ENCODE assay signal across 16 cellular contexts in the genomic region with DNA sequence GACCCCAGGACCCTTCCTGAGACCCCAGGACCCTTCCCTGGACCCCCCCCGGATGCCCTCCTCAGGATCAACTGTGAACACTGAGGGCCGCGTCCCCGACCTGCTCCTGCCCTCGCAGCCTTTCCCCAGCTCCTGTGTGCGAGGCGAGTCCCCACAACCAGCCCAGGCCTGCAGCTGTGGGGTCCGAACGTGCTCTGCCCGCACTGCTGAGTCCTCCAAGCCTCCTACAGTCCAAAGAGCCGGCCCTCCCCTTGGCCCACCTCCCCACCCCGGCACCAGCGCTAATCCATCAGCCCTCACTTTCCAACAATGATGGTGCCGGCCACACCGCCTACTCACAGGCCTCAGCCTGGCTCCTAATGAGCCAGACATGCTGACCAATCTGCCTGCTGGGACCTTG.
"Had no signal": no experiment of that assay in that cellular context is flagged by ENCODE, and none has a peak within 500 bp of the region (broad histone marks: within the 10 kb centered on the region; RNA-seq: fewer than 3 reads in every experiment).

No MANE protein-coding gene starts in this region.

- H3K4me3 ChIP-seq: ascending aorta, esophagus muscularis mucosa, hepatocyte, lung, pancreas, tibial artery, vagina had no signal

- H3K27me3 ChIP-seq: ascending aorta, esophagus muscularis mucosa, hepatocyte, pancreas, tibial artery, vagina had no signal

- H2AFZ ChIP-seq: hepatocyte had no signal

- H3K27ac Mint-ChIP-seq: activated CD4-positive, alpha-beta memory T cell treated with anti-CD3 and anti-CD28 coated beads for 36 hours; activated CD4-positive, alpha-beta T cell treated with anti-CD3 and anti-CD28 coated beads for 36 hours; activated T-helper 1 cell treated with anti-CD3 and anti-CD28 coated beads, Interleukin-12 subunit alpha, Interleukin-12 subunit beta, Interleukin-2, Interleukin-4 antibody, amounts not matched to agents 30 ng/mL and 10 ng/mL and 1 ng/mL, durations not matched to agents 14 hours and 24 hours and 36 hours had no signal

- H3K27ac ChIP-seq: ascending aorta, esophagus muscularis mucosa, hepatocyte, pancreas, tibial artery, vagina, WERI-Rb-1 had no signal

- H3K4me1 Mint-ChIP-seq: activated CD4-positive, alpha-beta T cell treated with anti-CD3 and anti-CD28 coated beads for 36 hours had no signal

- H3K79me2 ChIP-seq: hepatocyte had no signal

- H3K4me2 ChIP-seq: hepatocyte had no signal

- FAIRE-seq: pancreas had no signal

- DNase-seq: activated CD4-positive, alpha-beta memory T cell treated with anti-CD3 and anti-CD28 coated beads for 36 hours; activated CD4-positive, alpha-beta T cell treated with anti-CD3 and anti-CD28 coated beads for 36 hours; activated CD8-positive, alpha-beta memory T cell treated with anti-CD3 and anti-CD28 coated beads, Interleukin-2, amount 50 U/mL, for 48 hours; islet precursor cell; midbrain; pancreas; stimulated activated CD4-positive, alpha-beta T cell treated with anti-CD3 and anti-CD28 coated beads, Interleukin-1b, Interleukin-23, amount 100 ng/mL, for 48 hours; T-helper 1 cell; tibial artery; WERI-Rb-1 had no signal

- H3K27me3 Mint-ChIP-seq: activated CD4-positive, alpha-beta memory T cell treated with anti-CD3 and anti-CD28 coated beads for 36 hours; activated CD4-positive, alpha-beta T cell treated with anti-CD3 and anti-CD28 coated beads for 36 hours had no signal

- H3K9me3 Mint-ChIP-seq: activated CD4-positive, alpha-beta memory T cell treated with anti-CD3 and anti-CD28 coated beads for 36 hours; activated T-helper 1 cell treated with anti-CD3 and anti-CD28 coated beads, Interleukin-12 subunit alpha, Interleukin-12 subunit beta, Interleukin-2, Interleukin-4 antibody, amounts not matched to agents 30 ng/mL and 10 ng/mL and 1 ng/mL, durations not matched to agents 14 hours and 24 hours and 36 hours had no signal

- H3K9me3 ChIP-seq: ascending aorta, esophagus muscularis mucosa, pancreas, tibial artery, vagina had no signal

- H3K4me3 Mint-ChIP-seq: activated CD4-positive, alpha-beta memory T cell treated with anti-CD3 and anti-CD28 coated beads for 36 hours; activated CD4-positive, alpha-beta T cell treated with anti-CD3 and anti-CD28 coated beads for 36 hours; activated T-helper 1 cell treated with anti-CD3 and anti-CD28 coated beads, Interleukin-12 subunit alpha, Interleukin-12 subunit beta, Interleukin-2, Interleukin-4 antibody, amounts not matched to agents 30 ng/mL and 10 ng/mL and 1 ng/mL, durations not matched to agents 14 hours and 24 hours and 36 hours had no signal

- H3K4me1 ChIP-seq: ascending aorta, esophagus muscularis mucosa, pancreas, tibial artery, vagina had no signal
